26 cellular contexts compared by ENCODE assay signal in the genomic region with DNA sequence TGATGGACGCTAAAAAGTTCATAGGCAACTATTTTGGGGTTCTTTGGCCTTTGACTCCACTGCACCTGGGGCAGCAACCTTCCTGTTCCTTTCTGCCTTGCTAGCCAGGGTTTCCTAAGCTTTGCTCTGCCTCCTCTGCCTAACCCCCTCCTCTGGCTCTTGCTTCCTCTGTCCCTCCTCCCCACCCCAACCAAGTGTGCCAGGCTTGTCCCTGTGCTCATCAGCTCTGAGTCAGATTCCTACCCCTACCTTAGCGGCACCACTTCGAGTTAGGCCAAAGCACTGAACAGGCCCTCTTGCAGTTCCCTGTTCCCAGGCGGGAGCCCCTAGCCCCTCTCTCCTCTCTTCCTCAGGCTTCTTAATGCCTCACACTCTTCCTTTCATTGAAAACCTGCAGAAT.
"Had no signal": no experiment of that assay in that cellular context is flagged by ENCODE, and none has a peak within 500 bp of the region (broad histone marks: within the 10 kb centered on the region; RNA-seq: fewer than 3 reads in every experiment).

No MANE protein-coding gene starts in this region.

- H3K27me3 ChIP-seq: esophagus muscularis mucosa, tibial nerve had no signal

- ATAC-seq: left cardiac atrium, natural killer cell, psoas muscle had no signal

- H3K4me1 Mint-ChIP-seq: natural killer cell had no signal

- H3K27ac Mint-ChIP-seq: activated CD4-positive, alpha-beta memory T cell treated with anti-CD3 and anti-CD28 coated beads for 36 hours; activated CD4-positive, alpha-beta T cell treated with anti-CD3 and anti-CD28 coated beads, Interleukin-2, amount 10 ng/mL, durations not matched to agents 24 days and 14 days; activated naive CD4-positive, alpha-beta T cell treated with anti-CD3 and anti-CD28 coated beads, Interleukin-2, amount 10 ng/mL, durations not matched to agents 7 days and 5 days; activated T-helper 1 cell treated with anti-CD3 and anti-CD28 coated beads, Interleukin-12 subunit alpha, Interleukin-12 subunit beta, Interleukin-2, Interleukin-4 antibody, amounts not matched to agents 30 ng/mL and 10 ng/mL and 1 ng/mL, durations not matched to agents 14 hours and 24 hours and 36 hours; dendritic cell treated with granulocyte-macrophage colony-stimulating factor and Interleukin-4, amounts not matched to agents 40 ng/mL and 50 ng/mL, for 4 days; natural killer cell; T-helper 1 cell treated with Interleukin-12 subunit alpha and Interleukin-12 subunit beta and Interleukin-4 antibody, amounts not matched to agents 30 μg/mL and 1 μg/mL, for 36 hours had no signal

- H3K4me3 Mint-ChIP-seq: activated CD4-positive, alpha-beta memory T cell treated with anti-CD3 and anti-CD28 coated beads for 36 hours; activated CD4-positive, alpha-beta T cell treated with anti-CD3 and anti-CD28 coated beads, Interleukin-2, amount 10 ng/mL, durations not matched to agents 24 days and 14 days; activated naive CD4-positive, alpha-beta T cell treated with anti-CD3 and anti-CD28 coated beads, Interleukin-2, amount 10 ng/mL, durations not matched to agents 7 days and 5 days; activated T-helper 1 cell treated with anti-CD3 and anti-CD28 coated beads, Interleukin-12 subunit alpha, Interleukin-12 subunit beta, Interleukin-2, Interleukin-4 antibody, amounts not matched to agents 30 ng/mL and 10 ng/mL and 1 ng/mL, durations not matched to agents 14 hours and 24 hours and 36 hours; dendritic cell treated with granulocyte-macrophage colony-stimulating factor and Interleukin-4, amounts not matched to agents 40 ng/mL and 50 ng/mL, for 4 days; natural killer cell; T-helper 1 cell treated with Interleukin-12 subunit alpha and Interleukin-12 subunit beta and Interleukin-4 antibody, amounts not matched to agents 30 μg/mL and 1 μg/mL, for 36 hours had no signal

- H3K27ac ChIP-seq: esophagus muscularis mucosa, parathyroid adenoma, psoas muscle, tibial nerve had no signal

- H3K36me3 Mint-ChIP-seq: activated CD4-positive, alpha-beta memory T cell treated with anti-CD3 and anti-CD28 coated beads for 36 hours; activated naive CD4-positive, alpha-beta T cell treated with anti-CD3 and anti-CD28 coated beads, Interleukin-2, amount 10 ng/mL, durations not matched to agents 7 days and 5 days; natural killer cell had no signal

- H3K9me3 ChIP-seq: esophagus muscularis mucosa, psoas muscle, tibial nerve had no signal

- H3K4me1 ChIP-seq: esophagus muscularis mucosa, parathyroid adenoma, psoas muscle, tibial nerve had no signal

- H3K4me3 ChIP-seq: esophagus muscularis mucosa, psoas muscle, tibial nerve had no signal

- DNase-seq: activated CD4-positive, alpha-beta memory T cell treated with anti-CD3 and anti-CD28 coated beads for 36 hours; activated CD4-positive, alpha-beta T cell treated with anti-CD3 and anti-CD28 coated beads, Interleukin-2, amount 10 ng/mL, durations not matched to agents 24 days and 14 days; activated CD4-positive, CD25-positive, alpha-beta regulatory T cell treated with anti-CD3 and anti-CD28 coated beads, Interleukin-2, amount 50 U/mL, for 72 hours; activated CD8-positive, alpha-beta memory T cell treated with anti-CD3 and anti-CD28 coated beads, Interleukin-2, amount 50 U/mL, for 4 hours; activated gamma-delta T cell; activated naive CD4-positive, alpha-beta T cell treated with anti-CD3 and anti-CD28 coated beads, Interleukin-2, amount 10 ng/mL, durations not matched to agents 7 days and 5 days; activated T-cell treated with anti-CD3 and anti-CD28 coated beads, Interleukin-2, amount 50 U/mL, for 1 hour; amniotic stem cell; caudate nucleus; effector CD4-positive, alpha-beta T cell; left cardiac atrium; natural killer cell; nucleus accumbens; psoas muscle; stimulated activated CD4-positive, alpha-beta T cell treated with anti-CD3 and anti-CD28 coated beads, Interleukin-15, amount 100 ng/mL, for 24 hours; stimulated activated CD4-positive, alpha-beta T cell treated with anti-CD3 and anti-CD28 coated beads, Interleukin-2, amount 100 ng/mL, for 24 hours; stimulated activated naive CD4-positive, alpha-beta T cell; SW 1271; T-helper 9 cell had no signal

- H3K9me3 Mint-ChIP-seq: activated CD4-positive, alpha-beta memory T cell treated with anti-CD3 and anti-CD28 coated beads for 36 hours; activated CD4-positive, alpha-beta T cell treated with anti-CD3 and anti-CD28 coated beads, Interleukin-2, amount 10 ng/mL, durations not matched to agents 24 days and 14 days; activated naive CD4-positive, alpha-beta T cell treated with anti-CD3 and anti-CD28 coated beads, Interleukin-2, amount 10 ng/mL, durations not matched to agents 7 days and 5 days; activated T-helper 1 cell treated with anti-CD3 and anti-CD28 coated beads, Interleukin-12 subunit alpha, Interleukin-12 subunit beta, Interleukin-2, Interleukin-4 antibody, amounts not matched to agents 30 ng/mL and 10 ng/mL and 1 ng/mL, durations not matched to agents 14 hours and 24 hours and 36 hours; dendritic cell treated with granulocyte-macrophage colony-stimulating factor and Interleukin-4, amounts not matched to agents 40 ng/mL and 50 ng/mL, for 4 days; natural killer cell; T-helper 1 cell treated with Interleukin-12 subunit alpha and Interleukin-12 subunit beta and Interleukin-4 antibody, amounts not matched to agents 30 μg/mL and 1 μg/mL, for 36 hours had no signal

- H3K36me3 ChIP-seq: esophagus muscularis mucosa, tibial nerve, WERI-Rb-1 had no signal
